Comparison of ENCODE assay signal across 8 cellular contexts in genomic region chr19:58409010-58409790, GRCh38. TPM values are rescaled to one million over a fixed set of nuclear protein-coding genes. Genes with fewer than 3 reads are reported as not detected.
A peak's percentile ranks its signal among the peaks of the same experiment; 100 is the strongest.
DNase-seq lines count a peak whose midpoint lies in the region; ATAC-seq and TF ChIP-seq lines count a peak whose summit lies in the region.

No MANE protein-coding gene starts in this region.

- H3K27me3 Mint-ChIP-seq in activated T-helper 17 cell treated with anti-CD3 and anti-CD28 coated beads, Interleukin-2, amount 50 U/mL, for 72 hours, result no peaks in the 10 kb centered on the region

- intact Hi-C loops in left ventricle myocardium superior (cut with micrococcal nuclease), result no loop called here

- H3K9me3 Mint-ChIP-seq in activated T-helper 17 cell treated with anti-CD3 and anti-CD28 coated beads, Interleukin-2, amount 50 U/mL, for 72 hours, result no peaks in the 10 kb centered on the region

- peaks cover 16% of the 10 kb centered on the region for H3K36me3 Mint-ChIP-seq in activated T-helper 17 cell treated with anti-CD3 and anti-CD28 coated beads, Interleukin-2, amount 50 U/mL, for 72 hours (ENCODE audit: low read depth)

- H3K4me1 Mint-ChIP-seq in activated T-helper 17 cell treated with anti-CD3 and anti-CD28 coated beads, Interleukin-2, amount 50 U/mL, for 72 hours, result peaks cover 30% of the 10 kb centered on the region

- peak overlapping the region; percentile 93 for H3K27ac Mint-ChIP-seq in activated T-helper 17 cell treated with anti-CD3 and anti-CD28 coated beads, Interleukin-2, amount 50 U/mL, for 72 hours

- ATAC-seq in GM21737 (IDR thresholded peaks at IDR 0.05; ENCODE audit: unreplicated experiment) (peak; percentile 18), left ventricle myocardium superior (peak; percentile 44), HG03457 (IDR thresholded peaks at IDR 0.05; ENCODE audit: unreplicated experiment) (no peak)
- ATAC-seq in activated T-helper 17 cell treated with anti-CD3 and anti-CD28 coated beads, Interleukin-2, amount 50 U/mL, for 72 hours (replicated peaks), result no peak

- peak overlapping the region; percentile 88 for H3K4me3 ChIP-seq in retinal pigment epithelial cell (ENCODE audit: low read length)

- H3K4me3 Mint-ChIP-seq in activated T-helper 17 cell treated with anti-CD3 and anti-CD28 coated beads, Interleukin-2, amount 50 U/mL, for 72 hours, result peak overlapping the region; percentile 93

- no peak for TF ChIP-seq CTCF in retinal pigment epithelial cell (conservative IDR thresholded peaks at IDR 0.05; ENCODE audit: low read depth, low read length)

- DNase-seq in DMS 273 treated with DMSO at 0.1 percent for 48 hours (lab: John Stamatoyannopoulos, UW) (peak; percentile 38), NCI-H146 treated with DMSO at 0.1 percent for 48 hours (lab: John Stamatoyannopoulos, UW; ENCODE audit: unreplicated experiment) (peak; percentile 13), left ventricle myocardium superior (peak; percentile 48), retinal pigment epithelial cell (ENCODE audit: low read depth) (no peak), H4 (ENCODE audit: low spot score) (no peak)

RNA-seq across cellular contexts. Expression of gene ZNF584, which starts 0.8 kb away (rescaled TPM):
- 1 to 10 TPM; 9.0 to 9.8 TPM for total RNA-seq in activated T-helper 17 cell treated with anti-CD3 and anti-CD28 coated beads, Interleukin-2, amount 50 U/mL, for 72 hours
- total RNA-seq in left ventricle myocardium superior, result 17.8 TPM
- total RNA-seq in H4 (2014; rRNA removed; shearing (Covaris generic)), result 15.6 and 23.6 TPM in 2 replicates

RNA-seq across cellular contexts. Expression of gene RNF225, which starts 13.7 kb away (rescaled TPM):
- total RNA-seq in activated T-helper 17 cell treated with anti-CD3 and anti-CD28 coated beads, Interleukin-2, amount 50 U/mL, for 72 hours, result under 1 TPM in 1 of 2 donors, not detected in 1; 0.64 TPM
- not detected for total RNA-seq in left ventricle myocardium superior
- total RNA-seq in H4 (2014; rRNA removed; shearing (Covaris generic)), result not detected in 2 replicates

RNA-seq across cellular contexts. Expression of gene RPS5, which starts 22.1 kb away (rescaled TPM):
- 1,000 to 10,000 TPM; 1,376 to 1,435 TPM for total RNA-seq in activated T-helper 17 cell treated with anti-CD3 and anti-CD28 coated beads, Interleukin-2, amount 50 U/mL, for 72 hours
- total RNA-seq in left ventricle myocardium superior, result 483 TPM
- 3,081 and 3,534 TPM in 2 replicates for total RNA-seq in H4 (2014; rRNA removed; shearing (Covaris generic))

RNA-seq across cellular contexts. Expression of gene ZNF837, which starts 28.4 kb away (rescaled TPM):
- total RNA-seq in activated T-helper 17 cell treated with anti-CD3 and anti-CD28 coated beads, Interleukin-2, amount 50 U/mL, for 72 hours, result 1 to 10 TPM; 1.1 to 1.9 TPM
- 0.37 TPM for total RNA-seq in left ventricle myocardium superior
- total RNA-seq in H4 (2014; rRNA removed; shearing (Covaris generic)), result 1.4 and 1.9 TPM in 2 replicates

RNA-seq across cellular contexts. Expression of gene ZNF132, which starts 30.8 kb away (rescaled TPM):
- 1 to 10 TPM; 2.1 to 3.8 TPM for total RNA-seq in activated T-helper 17 cell treated with anti-CD3 and anti-CD28 coated beads, Interleukin-2, amount 50 U/mL, for 72 hours
- 5.6 TPM for total RNA-seq in left ventricle myocardium superior
- 4.0 and 6.4 TPM in 2 replicates for total RNA-seq in H4 (2014; rRNA removed; shearing (Covaris generic))

Comparison
In these comparisons a context has a peak if more than half of its experiments do, and no peak if none do; other contexts are left out.
1. DNase-seq: peak in DMS 273 treated with DMSO at 0.1 percent for 48 hours (single experiment), NCI-H146 treated with DMSO at 0.1 percent for 48 hours (single experiment) and left ventricle myocardium superior (single experiment); none in retinal pigment epithelial cell (single experiment) and H4 (single experiment).
2. ATAC-seq: peak in GM21737 (single experiment) and left ventricle myocardium superior (single experiment); none in activated T-helper 17 cell treated with anti-CD3 and anti-CD28 coated beads, Interleukin-2, amount 50 U/mL, for 72 hours (single experiment) and HG03457 (single experiment).